In the genomic region with DNA sequence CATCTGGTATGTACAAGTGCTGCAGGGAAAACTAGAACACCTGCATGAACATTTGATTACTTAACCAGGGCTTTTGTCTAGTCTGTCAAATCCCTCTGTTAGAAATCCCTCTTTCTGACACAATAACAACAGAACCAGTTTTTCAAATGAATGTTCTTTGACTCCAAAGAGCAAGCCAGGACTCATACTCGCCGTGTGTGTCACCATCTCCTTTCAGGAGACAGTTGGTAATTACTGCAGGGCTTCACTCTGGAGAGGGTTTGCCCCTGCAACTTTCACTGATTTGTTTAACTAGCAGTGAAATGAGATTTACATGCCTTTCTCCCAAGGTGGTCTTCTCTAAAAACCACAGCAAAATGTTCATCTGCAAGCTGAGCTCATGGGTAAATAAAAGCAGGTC, we compare ENCODE assay signal across 1 cellular context.
TF ChIP-seq lines count a peak whose summit lies in the region.

No MANE protein-coding gene starts in this region.

TF ChIP-seq in neural cell, 6 proteins besides CTCF, POLR2A, EP300 and RAD21:
- TF ChIP-seq, protein P1, sequence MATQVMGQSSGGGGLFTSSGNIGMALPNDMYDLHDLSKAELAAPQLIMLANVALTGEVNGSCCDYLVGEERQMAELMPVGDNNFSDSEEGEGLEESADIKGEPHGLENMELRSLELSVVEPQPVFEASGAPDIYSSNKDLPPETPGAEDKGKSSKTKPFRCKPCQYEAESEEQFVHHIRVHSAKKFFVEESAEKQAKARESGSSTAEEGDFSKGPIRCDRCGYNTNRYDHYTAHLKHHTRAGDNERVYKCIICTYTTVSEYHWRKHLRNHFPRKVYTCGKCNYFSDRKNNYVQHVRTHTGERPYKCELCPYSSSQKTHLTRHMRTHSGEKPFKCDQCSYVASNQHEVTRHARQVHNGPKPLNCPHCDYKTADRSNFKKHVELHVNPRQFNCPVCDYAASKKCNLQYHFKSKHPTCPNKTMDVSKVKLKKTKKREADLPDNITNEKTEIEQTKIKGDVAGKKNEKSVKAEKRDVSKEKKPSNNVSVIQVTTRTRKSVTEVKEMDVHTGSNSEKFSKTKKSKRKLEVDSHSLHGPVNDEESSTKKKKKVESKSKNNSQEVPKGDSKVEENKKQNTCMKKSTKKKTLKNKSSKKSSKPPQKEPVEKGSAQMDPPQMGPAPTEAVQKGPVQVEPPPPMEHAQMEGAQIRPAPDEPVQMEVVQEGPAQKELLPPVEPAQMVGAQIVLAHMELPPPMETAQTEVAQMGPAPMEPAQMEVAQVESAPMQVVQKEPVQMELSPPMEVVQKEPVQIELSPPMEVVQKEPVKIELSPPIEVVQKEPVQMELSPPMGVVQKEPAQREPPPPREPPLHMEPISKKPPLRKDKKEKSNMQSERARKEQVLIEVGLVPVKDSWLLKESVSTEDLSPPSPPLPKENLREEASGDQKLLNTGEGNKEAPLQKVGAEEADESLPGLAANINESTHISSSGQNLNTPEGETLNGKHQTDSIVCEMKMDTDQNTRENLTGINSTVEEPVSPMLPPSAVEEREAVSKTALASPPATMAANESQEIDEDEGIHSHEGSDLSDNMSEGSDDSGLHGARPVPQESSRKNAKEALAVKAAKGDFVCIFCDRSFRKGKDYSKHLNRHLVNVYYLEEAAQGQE (IDR thresholded peaks at IDR 0.05; ENCODE audit: borderline replicate concordance): no peak
- TF ChIP-seq MXI1 (conservative IDR thresholded peaks at IDR 0.05; ENCODE audit: poor library complexity, severe bottlenecking): no peak
- no peak for TF ChIP-seq POLR2AphosphoS5 (IDR thresholded peaks at IDR 0.05)
- TF ChIP-seq TAF1 (IDR thresholded peaks at IDR 0.05; ENCODE audit: low read depth): no peak
- no peak for TF ChIP-seq EZH2 (IDR thresholded peaks at IDR 0.05; ENCODE audit: borderline replicate concordance, insufficient read depth, low read length, poor library complexity, severe bottlenecking)
- TF ChIP-seq SMC3 (conservative IDR thresholded peaks at IDR 0.05; ENCODE audit: poor library complexity): no peak
